In genomic region chr4:118086334-118086733, GRCh38 we compare ENCODE assay signal across 12 cellular contexts. TPM values are rescaled to one million over a fixed set of nuclear protein-coding genes. Genes with fewer than 3 reads are reported as not detected.
DNase-seq lines count a peak whose midpoint lies in the region; ATAC-seq and TF ChIP-seq lines count a peak whose summit lies in the region.
"Had no signal": no experiment of that assay in that cellular context is flagged by ENCODE, and none has a peak within 500 bp of the region (broad histone marks: within the 10 kb centered on the region; RNA-seq: fewer than 3 reads in every experiment).

No MANE protein-coding gene starts in this region.

- H3K4me3 Mint-ChIP-seq in activated T-helper 1 cell treated with anti-CD3 and anti-CD28 coated beads, Interleukin-12 subunit alpha, Interleukin-12 subunit beta, Interleukin-2, Interleukin-4 antibody, amounts not matched to agents 30 ng/mL and 10 ng/mL and 1 ng/mL, durations not matched to agents 14 hours and 24 hours and 36 hours = no peak overlapping the region
- no peak overlapping the region for H3K4me3 Mint-ChIP-seq in Caco-2 (ENCODE audit: unreplicated experiment)
- H3K4me3 Mint-ChIP-seq: activated naive CD4-positive, alpha-beta T cell treated with anti-CD3 and anti-CD28 coated beads, Interleukin-2, amount 50 U/mL, for 24 hours; T-cell had no signal

- TF ChIP-seq EP300 in ovary (IDR thresholded peaks at IDR 0.05) = no peak

- TF ChIP-seq CTCF in foreskin keratinocyte (conservative IDR thresholded peaks at IDR 0.05) (no peak), OCI-LY7 (conservative IDR thresholded peaks at IDR 0.05; ENCODE audit: low read length) (no peak), ovary (IDR thresholded peaks at IDR 0.05) (no peak), Caco-2 (IDR thresholded peaks at IDR 0.05; ENCODE audit: insufficient read depth in 1 of 2, low read depth in 1 of 2, low read length in 1 of 2, severe bottlenecking in 1 of 2, unreplicated experiment in 1 of 2) (no peak)

- WGBS in ovary, 3 donors = 72 to 82% (median 79%) methylated on average over 2 of the region's 2 CpGs

- H3K27ac Mint-ChIP-seq in activated T-helper 1 cell treated with anti-CD3 and anti-CD28 coated beads, Interleukin-12 subunit alpha, Interleukin-12 subunit beta, Interleukin-2, Interleukin-4 antibody, amounts not matched to agents 30 ng/mL and 10 ng/mL and 1 ng/mL, durations not matched to agents 14 hours and 24 hours and 36 hours = no peak overlapping the region
- H3K27ac Mint-ChIP-seq in Caco-2 (ENCODE audit: unreplicated experiment) = no peak overlapping the region
- H3K27ac Mint-ChIP-seq: activated naive CD4-positive, alpha-beta T cell treated with anti-CD3 and anti-CD28 coated beads, Interleukin-2, amount 50 U/mL, for 24 hours; progenitor cell of endocrine pancreas; T-cell had no signal

- H3K4me1 ChIP-seq in foreskin keratinocyte (no peaks in the 10 kb centered on the region), OCI-LY7 (ENCODE audit: insufficient read depth, low read length, poor library complexity, severe bottlenecking) (no peaks in the 10 kb centered on the region), ovary (ENCODE audit: insufficient read depth) (no peaks in the 10 kb centered on the region), Caco-2 (no peaks in the 10 kb centered on the region)

- no peak overlapping the region for H3K9ac ChIP-seq in SK-N-MC (ENCODE audit: insufficient read length)

- no peaks in the 10 kb centered on the region for H4K20me1 ChIP-seq in OCI-LY7 (ENCODE audit: insufficient read depth, low read length)

- no peak overlapping the region for H2AFZ ChIP-seq in OCI-LY7 (ENCODE audit: low read length)

- peak; percentile 77 for DNase-seq in A172 (ENCODE audit: low spot score)
- peak; percentile 13 for DNase-seq in GM04503 (ENCODE audit: low read depth)
- no peak for DNase-seq in SK-N-MC (ENCODE audit: low read depth, low spot score)
- DNase-seq in foreskin keratinocyte = peak; percentile 15 to 57
- DNase-seq in OCI-LY7 (ENCODE audit: low spot score) = no peak
- no peak for DNase-seq in activated T-helper 1 cell treated with anti-CD3 and anti-CD28 coated beads, Interleukin-12 subunit alpha, Interleukin-12 subunit beta, Interleukin-2, Interleukin-4 antibody, amounts not matched to agents 30 ng/mL and 10 ng/mL and 1 ng/mL, durations not matched to agents 14 hours and 24 hours and 36 hours (ENCODE audit: low spot score)
- DNase-seq in ovary = no peak
- no peak for DNase-seq in Caco-2
- DNase-seq: NCI-H1417 treated with DMSO at 0.1 percent for 48 hours, T-cell had no signal

- no peaks in the 10 kb centered on the region for H3K36me3 Mint-ChIP-seq in activated T-helper 1 cell treated with anti-CD3 and anti-CD28 coated beads, Interleukin-12 subunit alpha, Interleukin-12 subunit beta, Interleukin-2, Interleukin-4 antibody, amounts not matched to agents 30 ng/mL and 10 ng/mL and 1 ng/mL, durations not matched to agents 14 hours and 24 hours and 36 hours (ENCODE audit: low read depth)
- H3K36me3 Mint-ChIP-seq in Caco-2 (ENCODE audit: insufficient read depth, unreplicated experiment) = no peaks in the 10 kb centered on the region
- H3K36me3 Mint-ChIP-seq: activated naive CD4-positive, alpha-beta T cell treated with anti-CD3 and anti-CD28 coated beads, Interleukin-2, amount 50 U/mL, for 24 hours; T-cell had no signal

- H3K27me3 ChIP-seq in foreskin keratinocyte (no peaks in the 10 kb centered on the region), ovary (no peaks in the 10 kb centered on the region), Caco-2 (replicated peaks; ENCODE audit: control insufficient read depth, insufficient read depth, low read length) (no peaks in the 10 kb centered on the region)

- peaks cover 4% of the 10 kb centered on the region for H3K4me1 Mint-ChIP-seq in activated T-helper 1 cell treated with anti-CD3 and anti-CD28 coated beads, Interleukin-12 subunit alpha, Interleukin-12 subunit beta, Interleukin-2, Interleukin-4 antibody, amounts not matched to agents 30 ng/mL and 10 ng/mL and 1 ng/mL, durations not matched to agents 14 hours and 24 hours and 36 hours (ENCODE audit: low read depth)
- H3K4me1 Mint-ChIP-seq in Caco-2 (ENCODE audit: low read depth, unreplicated experiment) = no peaks in the 10 kb centered on the region
- H3K4me1 Mint-ChIP-seq: activated naive CD4-positive, alpha-beta T cell treated with anti-CD3 and anti-CD28 coated beads, Interleukin-2, amount 50 U/mL, for 24 hours; T-cell had no signal

- intact Hi-C loops in OCI-LY7 (cut with micrococcal nuclease; ENCODE audit: unreplicated experiment) (no loop called here), ovary (cut with DNase I) (no loop called here), Caco-2 (cut with micrococcal nuclease; ENCODE audit: unreplicated experiment) (no loop called here)
- intact Hi-C loops in activated T-helper 1 cell treated with anti-CD3 and anti-CD28 coated beads, Interleukin-12 subunit alpha, Interleukin-12 subunit beta, Interleukin-2, Interleukin-4 antibody, amounts not matched to agents 30 ng/mL and 10 ng/mL and 1 ng/mL, durations not matched to agents 14 hours and 24 hours and 36 hours (cut with micrococcal nuclease) = no loop called here

- H3K27me3 Mint-ChIP-seq in activated T-helper 1 cell treated with anti-CD3 and anti-CD28 coated beads, Interleukin-12 subunit alpha, Interleukin-12 subunit beta, Interleukin-2, Interleukin-4 antibody, amounts not matched to agents 30 ng/mL and 10 ng/mL and 1 ng/mL, durations not matched to agents 14 hours and 24 hours and 36 hours (ENCODE audit: insufficient read depth) = peaks cover 6% of the 10 kb centered on the region
- H3K27me3 Mint-ChIP-seq in Caco-2 (ENCODE audit: insufficient read depth, unreplicated experiment) = peaks cover 3% of the 10 kb centered on the region
- H3K27me3 Mint-ChIP-seq: activated naive CD4-positive, alpha-beta T cell treated with anti-CD3 and anti-CD28 coated beads, Interleukin-2, amount 50 U/mL, for 24 hours; progenitor cell of endocrine pancreas; T-cell had no signal

- BruUV-seq in OCI-LY7 (replicated peaks; lab: Mats Ljungman, UMichigan) (no TSS peak), Caco-2 (replicated peaks; lab: Mats Ljungman, UMichigan) (no TSS peak)

- H3K9me2 ChIP-seq in OCI-LY7 (ENCODE audit: insufficient read depth, low read length) = no peaks in the 10 kb centered on the region

- CTCF ChIA-PET in OCI-LY7 (lab: Charles Lee; ENCODE audit: unreplicated experiment) = no interaction called here
- CTCF ChIA-PET in Caco-2 (lab: Charles Lee) = no interaction called here

- H3K36me3 ChIP-seq in SK-N-MC (ENCODE audit: insufficient read depth, low read length) (no peaks in the 10 kb centered on the region), OCI-LY7 (ENCODE audit: insufficient read depth, low read length) (no peaks in the 10 kb centered on the region), ovary (no peaks in the 10 kb centered on the region), Caco-2 (ENCODE audit: control insufficient read depth, insufficient read depth, low read length) (no peaks in the 10 kb centered on the region)

- H3K4me3 ChIP-seq in SK-N-MC = 0 out of 2 replicates have a peak overlapping the region, but pooled peaks have one; percentile 15
- no peak overlapping the region for H3K4me3 ChIP-seq in OCI-LY7 (ENCODE audit: low read depth, low read length, poor library complexity, severe bottlenecking)
- no peak overlapping the region for H3K4me3 ChIP-seq in ovary
- H3K4me3 ChIP-seq in Caco-2 (ENCODE audit: low read depth, low read length) = no peak overlapping the region

- peak; percentile 89 for ATAC-seq in foreskin keratinocyte
- ATAC-seq: T-cell had no signal

- H3K79me2 ChIP-seq in OCI-LY7 (ENCODE audit: insufficient read depth, low read depth, low read length) = no peaks in the 10 kb centered on the region

- no peaks in the 10 kb centered on the region for H3K9me3 Mint-ChIP-seq in activated T-helper 1 cell treated with anti-CD3 and anti-CD28 coated beads, Interleukin-12 subunit alpha, Interleukin-12 subunit beta, Interleukin-2, Interleukin-4 antibody, amounts not matched to agents 30 ng/mL and 10 ng/mL and 1 ng/mL, durations not matched to agents 14 hours and 24 hours and 36 hours
- no peaks in the 10 kb centered on the region for H3K9me3 Mint-ChIP-seq in Caco-2 (ENCODE audit: unreplicated experiment)
- H3K9me3 Mint-ChIP-seq: activated naive CD4-positive, alpha-beta T cell treated with anti-CD3 and anti-CD28 coated beads, Interleukin-2, amount 50 U/mL, for 24 hours; T-cell had no signal

- H3K4me2 ChIP-seq in OCI-LY7 (ENCODE audit: low read length) = no peak overlapping the region

- POLR2A ChIA-PET in OCI-LY7 (lab: Charles Lee) (interaction anchor here (0.6 kb wide), 1 partner anchor 131 kb away, joined by 3 read pairs; no protein-coding TSS in a partner anchor), Caco-2 (lab: Charles Lee) (no interaction called here)

- no peak for TF ChIP-seq POLR2A in ovary (IDR thresholded peaks at IDR 0.05)

- H3K9me3 ChIP-seq in SK-N-MC (ENCODE audit: low read depth, low read length) = no peaks in the 10 kb centered on the region
- no peaks in the 10 kb centered on the region for H3K9me3 ChIP-seq in OCI-LY7 (ENCODE audit: low read length)
- no peaks in the 10 kb centered on the region for H3K9me3 ChIP-seq in ovary
- no peaks in the 10 kb centered on the region for H3K9me3 ChIP-seq in Caco-2

- H3K27ac ChIP-seq in SK-N-MC (no peak overlapping the region), foreskin keratinocyte (no peak overlapping the region), OCI-LY7 (ENCODE audit: low read depth, low read length, poor library complexity, severe bottlenecking) (no peak overlapping the region), ovary (no peak overlapping the region)

RNA-seq across cellular contexts. Expression of gene NDST3, which starts 52.0 kb away (rescaled TPM):
- 0.74 and 1.7 TPM in 2 replicates for total RNA-seq in A172 (2014; rRNA removed; shearing (Covaris generic))
- not detected in 2 replicates for total RNA-seq in foreskin keratinocyte
- not detected in 2 replicates for polyA plus RNA-seq in foreskin keratinocyte
- total RNA-seq in OCI-LY7 (2014; rRNA removed; shearing (Covaris generic)) = not detected in 2 replicates
- total RNA-seq in OCI-LY7 (2022) = not detected in 2 replicates
- not detected in 2 replicates for total RNA-seq in activated T-helper 1 cell treated with anti-CD3 and anti-CD28 coated beads, Interleukin-12 subunit alpha, Interleukin-12 subunit beta, Interleukin-2, Interleukin-4 antibody, amounts not matched to agents 30 ng/mL and 10 ng/mL and 1 ng/mL, durations not matched to agents 14 hours and 24 hours and 36 hours
- total RNA-seq in ovary = 1 to 10 TPM in 1 of 7 donors, under 1 TPM in 4, not detected in 2; 0.03 to 2.4 (median 0.35) TPM
- polyA plus RNA-seq in ovary = under 1 TPM; 0.02 to 0.07 TPM
- total RNA-seq in Caco-2 (2022) = not detected in 2 replicates
- total RNA-seq: T-cell had no signal

Comparison
In these comparisons a context has a peak if more than half of its experiments do, and no peak if none do; other contexts are left out.
1. DNase-seq: peak in A172 (single experiment), GM04503 (single experiment) and foreskin keratinocyte (2 of 2); none in SK-N-MC (single experiment), OCI-LY7 (single experiment), activated T-helper 1 cell treated with anti-CD3 and anti-CD28 coated beads, Interleukin-12 subunit alpha, Interleukin-12 subunit beta, Interleukin-2, Interleukin-4 antibody, amounts not matched to agents 30 ng/mL and 10 ng/mL and 1 ng/mL, durations not matched to agents 14 hours and 24 hours and 36 hours (single experiment), ovary (0 of 5) and Caco-2 (0 of 2).